In genomic region chr16:24999856-25000447, GRCh38 we compare ENCODE assay signal across 17 cellular contexts. TPM values are rescaled to one million over a fixed set of nuclear protein-coding genes. Genes with fewer than 3 reads are reported as not detected.
A peak's percentile ranks its signal among the peaks of the same experiment; 100 is the strongest.
DNase-seq lines count a peak whose midpoint lies in the region; ATAC-seq, FAIRE-seq and TF ChIP-seq lines count a peak whose summit lies in the region.
"Had no signal": no experiment of that assay in that cellular context is flagged by ENCODE, and none has a peak within 500 bp of the region (broad histone marks: within the 10 kb centered on the region; RNA-seq: fewer than 3 reads in every experiment).

No MANE protein-coding gene starts in this region.

- H4K20me1 ChIP-seq in GM23338 (replicated peaks; ENCODE audit: insufficient read depth) (peaks cover 26% of the 10 kb centered on the region), astrocyte (ENCODE audit: insufficient read depth, low read length) (peaks cover 63% of the 10 kb centered on the region)

- no peak overlapping the region for H3K4me3 Mint-ChIP-seq in GM23338
- no peak overlapping the region for H3K4me3 Mint-ChIP-seq in astrocyte (ENCODE audit: unreplicated experiment)
- H3K4me3 Mint-ChIP-seq: activated T-helper 17 cell treated with anti-CD3 and anti-CD28 coated beads, Interleukin-2, amount 50 U/mL, for 72 hours had no signal

- ATAC-seq in GM23338, result peak; percentile 54
- ATAC-seq in left ventricle myocardium superior, result peak; percentile 86
- no peak for ATAC-seq in GM21423 (IDR thresholded peaks at IDR 0.05; ENCODE audit: unreplicated experiment)
- ATAC-seq: activated T-helper 17 cell treated with anti-CD3 and anti-CD28 coated beads, Interleukin-2, amount 50 U/mL, for 72 hours; stimulated activated naive CD8-positive, alpha-beta T cell treated with anti-CD3 and anti-CD28 coated beads, Interleukin-15, Interleukin-2, amounts not matched to agents 100 U/mL and 50 U/mL, for 24 hours had no signal

- H3K79me2 ChIP-seq in GM23338 (replicated peaks; ENCODE audit: insufficient read depth) (peaks cover 100% of the 10 kb centered on the region), astrocyte (ENCODE audit: insufficient read depth, low read length) (peaks cover 98% of the 10 kb centered on the region)

- H3K27me3 ChIP-seq in GM23338 (ENCODE audit: insufficient read depth) (no peaks in the 10 kb centered on the region), astrocyte (ENCODE audit: insufficient read depth, low read length) (no peaks in the 10 kb centered on the region), skeletal muscle satellite cell (ENCODE audit: control insufficient read depth, insufficient read depth, low read length) (no peaks in the 10 kb centered on the region)
- H3K27me3 ChIP-seq: breast epithelium had no signal

- intact Hi-C loops in left ventricle myocardium superior (cut with micrococcal nuclease), result no loop called here

- no peaks in the 10 kb centered on the region for H3K9me3 ChIP-seq in astrocyte (ENCODE audit: insufficient read depth, low read depth, low read length)
- H3K9me3 ChIP-seq in skeletal muscle satellite cell (replicated peaks; ENCODE audit: low read length), result no peaks in the 10 kb centered on the region
- H3K9me3 ChIP-seq: breast epithelium had no signal

- H3K36me3 Mint-ChIP-seq in GM23338 (ENCODE audit: low read depth), result peaks cover 10% of the 10 kb centered on the region
- H3K36me3 Mint-ChIP-seq in astrocyte (ENCODE audit: low read depth, unreplicated experiment), result no peaks in the 10 kb centered on the region

- peaks cover 3% of the 10 kb centered on the region; the same call in 1 of the 2 replicates for H3K4me1 ChIP-seq in GM23338 (ENCODE audit: insufficient read depth)
- peaks cover 15% of the 10 kb centered on the region for H3K4me1 ChIP-seq in astrocyte (ENCODE audit: insufficient read depth, low read length)
- peaks cover 31% of the 10 kb centered on the region for H3K4me1 ChIP-seq in skeletal muscle satellite cell (ENCODE audit: control insufficient read depth, insufficient read depth, low read length)
- H3K4me1 ChIP-seq: parathyroid adenoma had no signal

- H3K27ac Mint-ChIP-seq in GM23338, result peak overlapping the region; percentile 83
- H3K27ac Mint-ChIP-seq in astrocyte (ENCODE audit: unreplicated experiment), result peak overlapping the region; percentile 75
- H3K27ac Mint-ChIP-seq: activated T-helper 17 cell treated with anti-CD3 and anti-CD28 coated beads, Interleukin-2, amount 50 U/mL, for 72 hours had no signal

- H3K4me2 ChIP-seq in GM23338, result no peak overlapping the region
- peak overlapping the region; percentile 43 for H3K4me2 ChIP-seq in astrocyte (ENCODE audit: low read length)
- H3K4me2 ChIP-seq in skeletal muscle satellite cell (ENCODE audit: low read length), result peak overlapping the region; percentile 43

- no peak overlapping the region for H2AFZ ChIP-seq in GM23338
- no peak overlapping the region for H2AFZ ChIP-seq in astrocyte (ENCODE audit: low read depth, low read length)
- H2AFZ ChIP-seq: parathyroid adenoma had no signal

- H3K9me3 Mint-ChIP-seq in GM23338 (no peaks in the 10 kb centered on the region), astrocyte (ENCODE audit: unreplicated experiment) (no peaks in the 10 kb centered on the region)
- H3K9me3 Mint-ChIP-seq: activated T-helper 17 cell treated with anti-CD3 and anti-CD28 coated beads, Interleukin-2, amount 50 U/mL, for 72 hours; CD4-positive, CD25-positive, alpha-beta regulatory T cell had no signal

- TF ChIP-seq CTCF in GM23338 (conservative IDR thresholded peaks at IDR 0.05; ENCODE audit: low read depth in 2 of 2) (no peak), astrocyte (IDR thresholded peaks at IDR 0.05; ENCODE audit: insufficient read depth, low read depth, low read length) (no peak)

- H3F3A ChIP-seq in GM23338 (replicated peaks; ENCODE audit: low read depth), result no peaks in the 10 kb centered on the region

- no peaks in the 10 kb centered on the region for H3K9me2 ChIP-seq in GM23338 (ENCODE audit: insufficient read depth)

- DNase-seq in GM23338 (ENCODE audit: low spot score) (no peak), astrocyte (ENCODE audit: low read depth) (peak; percentile 58), left ventricle myocardium superior (no peak), NCI-H2107 (lab: John Stamatoyannopoulos, UW) (no peak), SHP77 (lab: John Stamatoyannopoulos, UW) (no peak), foreskin melanocyte (no peak)
- DNase-seq: activated CD4-positive, alpha-beta T cell treated with anti-CD3 and anti-CD28 coated beads for 48 hours; CD4-positive, CD25-positive, alpha-beta regulatory T cell; GF-D8; stimulated activated CD4-positive, alpha-beta T cell treated with anti-CD3 and anti-CD28 coated beads, Interleukin-2, amount 100 ng/mL, for 48 hours; stimulated activated naive CD8-positive, alpha-beta T cell treated with anti-CD3 and anti-CD28 coated beads, Interleukin-15, Interleukin-2, amounts not matched to agents 100 U/mL and 50 U/mL, for 24 hours had no signal

- peaks cover 23% of the 10 kb centered on the region for H3K4me1 Mint-ChIP-seq in GM23338
- peaks cover 22% of the 10 kb centered on the region for H3K4me1 Mint-ChIP-seq in astrocyte (ENCODE audit: low read depth, unreplicated experiment)

- H3K27me3 Mint-ChIP-seq in GM23338 (ENCODE audit: insufficient read depth, low read depth, poor library complexity) (no peaks in the 10 kb centered on the region), astrocyte (ENCODE audit: low read depth, unreplicated experiment) (no peaks in the 10 kb centered on the region)
- H3K27me3 Mint-ChIP-seq: activated T-helper 17 cell treated with anti-CD3 and anti-CD28 coated beads, Interleukin-2, amount 50 U/mL, for 72 hours; CD4-positive, CD25-positive, alpha-beta regulatory T cell had no signal

- H3K36me3 ChIP-seq in GM23338 (ENCODE audit: insufficient read depth), result no peaks in the 10 kb centered on the region
- no peaks in the 10 kb centered on the region for H3K36me3 ChIP-seq in astrocyte (ENCODE audit: insufficient read depth, low read length)
- peaks cover 3% of the 10 kb centered on the region for H3K36me3 ChIP-seq in skeletal muscle satellite cell (ENCODE audit: insufficient read depth, low read length)
- H3K36me3 ChIP-seq: breast epithelium had no signal

- no peak overlapping the region for H3K4me3 ChIP-seq in GM23338
- no peak overlapping the region for H3K4me3 ChIP-seq in astrocyte (ENCODE audit: insufficient read depth, low read depth, low read length)
- peak overlapping the region; percentile 39 for H3K4me3 ChIP-seq in skeletal muscle satellite cell (ENCODE audit: low read length)
- H3K4me3 ChIP-seq: breast epithelium had no signal

- no peak overlapping the region for H3K27ac ChIP-seq in GM23338 (ENCODE audit: low read depth)
- peak overlapping the region; percentile 14 for H3K27ac ChIP-seq in astrocyte (ENCODE audit: low read depth, low read length)
- H3K27ac ChIP-seq: epithelial cell of prostate, parathyroid adenoma had no signal

- FAIRE-seq in astrocyte (lab: Jason Lieb, UNC), result no peak

- H3K9ac ChIP-seq in astrocyte (ENCODE audit: low read length) (peak overlapping the region; percentile 36), skeletal muscle satellite cell (ENCODE audit: low read depth, low read length) (peak overlapping the region; percentile 21)
- H3K9ac ChIP-seq: parathyroid adenoma had no signal

TF ChIP-seq in GM23338, 12 proteins besides CTCF, POLR2A, EP300 and RAD21:
- TF ChIP-seq ZNF114 (CRISPR knock-in tag; IDR thresholded peaks at IDR 0.05) (no peak), CREB1 (CRISPR knock-in tag; IDR thresholded peaks at IDR 0.05; ENCODE audit: low read depth) (no peak)

RNA-seq across cellular contexts. Expression of gene ARHGAP17, which starts 15.2 kb away (rescaled TPM):
- 59.0 and 85.5 TPM in 2 replicates for total RNA-seq in GM23338 (2014; rRNA removed; shearing (Covaris generic))
- polyA plus RNA-seq in GM23338 (2016; fragmentation: Nextera tagmentation; extraction: Ambion mirVana), result 40.0 and 40.6 TPM in 2 replicates
- total RNA-seq in astrocyte, result 71.2 and 75.2 TPM in 2 replicates
- 72.2 TPM for total RNA-seq in left ventricle myocardium superior
- 24.1 and 27.3 TPM in 2 replicates for total RNA-seq in skeletal muscle satellite cell (2012; rRNA removed)
